ENCODE assay signal across 22 cellular contexts in the genomic region with DNA sequence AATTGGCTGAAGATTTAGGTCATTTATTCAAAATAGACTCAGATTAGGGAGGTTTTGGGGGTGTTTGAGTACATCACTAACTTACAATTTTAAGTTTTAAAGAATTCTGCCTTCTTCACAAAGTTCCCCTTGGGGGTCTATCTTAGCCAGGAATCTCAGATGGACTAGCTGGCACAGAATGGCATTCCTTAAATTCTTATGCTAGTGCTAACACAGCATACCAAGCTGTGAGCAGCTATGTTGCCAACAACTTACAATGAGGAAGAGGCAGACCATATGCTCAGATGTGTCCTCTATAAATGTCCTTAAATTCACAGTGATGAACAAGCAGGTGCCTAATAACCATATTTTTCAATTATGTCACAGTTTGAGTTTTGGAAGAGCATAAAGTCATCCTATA.
A peak's percentile ranks its signal among the peaks of the same experiment; 100 is the strongest.
DNase-seq lines count a peak whose midpoint lies in the region; ATAC-seq and TF ChIP-seq lines count a peak whose summit lies in the region.
"Had no signal": no experiment of that assay in that cellular context is flagged by ENCODE, and none has a peak within 500 bp of the region (broad histone marks: within the 10 kb centered on the region; RNA-seq: fewer than 3 reads in every experiment).

No MANE protein-coding gene starts in this region.

- no peaks in the 10 kb centered on the region for H3K9me3 Mint-ChIP-seq in WTC11
- H3K9me3 Mint-ChIP-seq: CD8-positive, alpha-beta T cell; HFFc6 had no signal

- peaks cover 18% of the 10 kb centered on the region for H3K4me1 Mint-ChIP-seq in WTC11

- no peaks in the 10 kb centered on the region for H3K36me3 Mint-ChIP-seq in WTC11
- H3K36me3 Mint-ChIP-seq: CD8-positive, alpha-beta T cell had no signal

- CTCF ChIA-PET in WTC11 (lab: Charles Lee) = no interaction called here

- peak overlapping the region; percentile 20; the same call in 1 of the 2 replicates for H3K4me3 ChIP-seq in HUES48 (ENCODE audit: low read depth, low read length)
- peak overlapping the region; percentile 24; the same call in 1 of the 2 replicates for H3K4me3 ChIP-seq in iPS-20b (ENCODE audit: low read length)
- H3K4me3 ChIP-seq: colonic mucosa, GM12878, heart left ventricle, PC-9, sigmoid colon had no signal

- ATAC-seq in WTC11 (peak; percentile 99), GM19467 (IDR thresholded peaks at IDR 0.05; ENCODE audit: unreplicated experiment) (no peak), GM21528 (IDR thresholded peaks at IDR 0.05; ENCODE audit: low FRiP score, unreplicated experiment) (no peak)
- ATAC-seq: CD8-positive, alpha-beta T cell; GM12878; heart left ventricle; left colon had no signal

- H3K4me1 ChIP-seq in HUES48 (ENCODE audit: control insufficient read depth, insufficient read depth, low read length) = peaks cover 10% of the 10 kb centered on the region
- H3K4me1 ChIP-seq in iPS-20b (ENCODE audit: insufficient read depth, low read length) = peaks cover 7% of the 10 kb centered on the region
- H3K4me1 ChIP-seq: colonic mucosa had no signal

- H3K9me3 ChIP-seq in HUES48 (ENCODE audit: control insufficient read depth, insufficient read depth, low read length) = no peaks in the 10 kb centered on the region
- H3K9me3 ChIP-seq in iPS-20b (ENCODE audit: insufficient read depth, low read depth, low read length) = no peaks in the 10 kb centered on the region
- H3K9me3 ChIP-seq: colonic mucosa, heart left ventricle, sigmoid colon had no signal

- H3K36me3 ChIP-seq in HUES48 (ENCODE audit: control insufficient read depth, insufficient read depth, low read length) (no peaks in the 10 kb centered on the region), iPS-20b (ENCODE audit: insufficient read depth, low read depth, low read length) (no peaks in the 10 kb centered on the region)
- H3K36me3 ChIP-seq: colonic mucosa, heart left ventricle, sigmoid colon had no signal

- DNase-seq in 8988T (peak; percentile 43), WTC11 (ENCODE audit: low spot score) (no peak), NCI-H187 treated with DMSO at 0.1 percent for 48 hours (lab: John Stamatoyannopoulos, UW) (no peak), NCI-H1092 (lab: John Stamatoyannopoulos, UW) (no peak)
- DNase-seq: activated CD8-positive, alpha-beta memory T cell treated with anti-CD3 and anti-CD28 coated beads for 24 hours; CD8-positive, alpha-beta T cell; colonic mucosa; heart left ventricle; HFFc6; left colon; NCI-H187; NCI-H69; PC-9; sigmoid colon; stimulated activated CD4-positive, alpha-beta T cell treated with anti-CD3 and anti-CD28 coated beads, Interleukin-4, amount 100 ng/mL, for 4 hours had no signal

- H3K27ac ChIP-seq in HUES48 (ENCODE audit: low read depth, low read length) (peak overlapping the region; percentile 51), iPS-20b (ENCODE audit: low read length) (no peak overlapping the region)
- H3K27ac ChIP-seq: colonic mucosa, epithelial cell of prostate, heart left ventricle, PC-9, sigmoid colon, VCaP had no signal

- H3K27ac Mint-ChIP-seq in WTC11 = no peak overlapping the region
- H3K27ac Mint-ChIP-seq: CD8-positive, alpha-beta T cell; HFFc6 had no signal

- H3K4me3 Mint-ChIP-seq in WTC11 = no peak overlapping the region
- H3K4me3 Mint-ChIP-seq: CD8-positive, alpha-beta T cell; HFFc6 had no signal

- no peaks in the 10 kb centered on the region for H3K27me3 ChIP-seq in HUES48 (ENCODE audit: control insufficient read depth, insufficient read depth, low read length)
- no peaks in the 10 kb centered on the region for H3K27me3 ChIP-seq in iPS-20b (ENCODE audit: insufficient read depth, low read length)
- H3K27me3 ChIP-seq: colonic mucosa, heart left ventricle, sigmoid colon had no signal

- H3K27me3 Mint-ChIP-seq in WTC11 (ENCODE audit: low read depth) = no peaks in the 10 kb centered on the region

- POLR2A ChIA-PET in WTC11 (lab: Charles Lee) = no interaction called here

- H3K9ac ChIP-seq in HUES48 (ENCODE audit: low read depth, low read length) (no peak overlapping the region), iPS-20b (ENCODE audit: low read depth, low read length) (no peak overlapping the region)

- TF ChIP-seq CTCF in WTC11 (IDR thresholded peaks at IDR 0.05) = no peak

TF ChIP-seq in WTC11, 78 proteins besides CTCF, POLR2A, EP300 and RAD21:
- TF ChIP-seq NR3C1 (CRISPR knock-in tag; conservative IDR thresholded peaks at IDR 0.05; ENCODE audit: low read depth) = no peak
